In the genomic region with DNA sequence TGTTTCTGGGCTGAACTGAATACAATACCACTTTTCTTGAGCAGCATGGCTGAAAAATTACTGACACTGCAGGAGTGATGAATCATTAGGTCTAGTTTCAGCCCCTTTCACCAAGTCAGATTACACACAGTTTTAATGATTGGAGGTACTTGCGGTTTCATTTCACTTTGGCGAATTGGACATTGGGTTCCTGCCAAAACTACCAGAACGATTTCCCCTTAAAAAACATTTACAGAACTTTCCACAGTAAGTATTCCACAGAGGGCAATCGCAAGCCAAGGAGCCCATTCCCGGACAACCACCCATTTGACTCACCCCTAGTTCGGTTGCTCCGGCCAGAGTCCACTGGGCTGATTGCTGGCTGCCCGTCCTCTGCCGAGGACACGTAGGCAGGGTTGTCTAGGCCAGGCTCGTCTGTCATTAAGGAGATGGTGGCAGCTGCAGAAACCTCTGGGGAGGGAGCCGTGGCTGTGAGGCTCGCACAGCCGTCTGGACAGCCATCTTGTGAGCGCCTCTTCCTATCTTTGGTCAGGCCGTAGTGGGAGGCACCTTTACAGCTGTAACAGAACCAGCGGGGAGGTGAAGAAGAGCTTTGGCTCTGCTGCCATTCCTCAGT, we compare ENCODE assay signal across 1 cellular context.
TF ChIP-seq lines count a peak whose summit lies in the region.

No MANE protein-coding gene starts in this region.

TF ChIP-seq in HepG2, 621 proteins besides CTCF, POLR2A, EP300 and RAD21 (continued from another document and continues in another):
- TF ChIP-seq, protein P1, sequence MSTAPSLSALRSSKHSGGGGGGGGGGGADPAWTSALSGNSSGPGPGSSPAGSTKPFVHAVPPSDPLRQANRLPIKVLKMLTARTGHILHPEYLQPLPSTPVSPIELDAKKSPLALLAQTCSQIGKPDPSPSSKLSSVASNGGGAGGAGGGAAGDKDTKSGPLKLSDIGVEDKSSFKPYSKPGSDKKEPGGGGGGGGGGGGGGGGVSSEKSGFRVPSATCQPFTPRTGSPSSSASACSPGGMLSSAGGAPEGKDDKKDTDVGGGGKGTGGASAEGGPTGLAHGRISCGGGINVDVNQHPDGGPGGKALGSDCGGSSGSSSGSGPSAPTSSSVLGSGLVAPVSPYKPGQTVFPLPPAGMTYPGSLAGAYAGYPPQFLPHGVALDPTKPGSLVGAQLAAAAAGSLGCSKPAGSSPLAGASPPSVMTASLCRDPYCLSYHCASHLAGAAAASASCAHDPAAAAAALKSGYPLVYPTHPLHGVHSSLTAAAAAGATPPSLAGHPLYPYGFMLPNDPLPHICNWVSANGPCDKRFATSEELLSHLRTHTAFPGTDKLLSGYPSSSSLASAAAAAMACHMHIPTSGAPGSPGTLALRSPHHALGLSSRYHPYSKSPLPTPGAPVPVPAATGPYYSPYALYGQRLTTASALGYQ (CRISPR knock-in tag; IDR thresholded peaks at IDR 0.05) = no peak
- no peak for TF ChIP-seq ARNTL (CRISPR knock-in tag; IDR thresholded peaks at IDR 0.05)
- peak; percentile 32; the same call in 1 of the 2 replicates for TF ChIP-seq ERF (CRISPR knock-in tag; IDR thresholded peaks at IDR 0.05)
- no peak for TF ChIP-seq NFE2L1 (CRISPR knock-in tag; IDR thresholded peaks at IDR 0.05; ENCODE audit: borderline replicate concordance)
- TF ChIP-seq ZNF138 (CRISPR knock-in tag; IDR thresholded peaks at IDR 0.05; ENCODE audit: low read depth) = no peak
- peak; percentile 49; the same call in 1 of the 2 replicates for TF ChIP-seq ZNF629 (CRISPR knock-in tag; conservative IDR thresholded peaks at IDR 0.05)
- peak; percentile 52; the same call in 1 of the 2 replicates for TF ChIP-seq SALL1 (CRISPR knock-in tag; IDR thresholded peaks at IDR 0.05)
- TF ChIP-seq, protein P2, sequence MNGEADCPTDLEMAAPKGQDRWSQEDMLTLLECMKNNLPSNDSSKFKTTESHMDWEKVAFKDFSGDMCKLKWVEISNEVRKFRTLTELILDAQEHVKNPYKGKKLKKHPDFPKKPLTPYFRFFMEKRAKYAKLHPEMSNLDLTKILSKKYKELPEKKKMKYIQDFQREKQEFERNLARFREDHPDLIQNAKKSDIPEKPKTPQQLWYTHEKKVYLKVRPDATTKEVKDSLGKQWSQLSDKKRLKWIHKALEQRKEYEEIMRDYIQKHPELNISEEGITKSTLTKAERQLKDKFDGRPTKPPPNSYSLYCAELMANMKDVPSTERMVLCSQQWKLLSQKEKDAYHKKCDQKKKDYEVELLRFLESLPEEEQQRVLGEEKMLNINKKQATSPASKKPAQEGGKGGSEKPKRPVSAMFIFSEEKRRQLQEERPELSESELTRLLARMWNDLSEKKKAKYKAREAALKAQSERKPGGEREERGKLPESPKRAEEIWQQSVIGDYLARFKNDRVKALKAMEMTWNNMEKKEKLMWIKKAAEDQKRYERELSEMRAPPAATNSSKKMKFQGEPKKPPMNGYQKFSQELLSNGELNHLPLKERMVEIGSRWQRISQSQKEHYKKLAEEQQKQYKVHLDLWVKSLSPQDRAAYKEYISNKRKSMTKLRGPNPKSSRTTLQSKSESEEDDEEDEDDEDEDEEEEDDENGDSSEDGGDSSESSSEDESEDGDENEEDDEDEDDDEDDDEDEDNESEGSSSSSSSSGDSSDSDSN (CRISPR knock-in tag; IDR thresholded peaks at IDR 0.05) = peak; percentile 78
- TF ChIP-seq, protein P3, sequence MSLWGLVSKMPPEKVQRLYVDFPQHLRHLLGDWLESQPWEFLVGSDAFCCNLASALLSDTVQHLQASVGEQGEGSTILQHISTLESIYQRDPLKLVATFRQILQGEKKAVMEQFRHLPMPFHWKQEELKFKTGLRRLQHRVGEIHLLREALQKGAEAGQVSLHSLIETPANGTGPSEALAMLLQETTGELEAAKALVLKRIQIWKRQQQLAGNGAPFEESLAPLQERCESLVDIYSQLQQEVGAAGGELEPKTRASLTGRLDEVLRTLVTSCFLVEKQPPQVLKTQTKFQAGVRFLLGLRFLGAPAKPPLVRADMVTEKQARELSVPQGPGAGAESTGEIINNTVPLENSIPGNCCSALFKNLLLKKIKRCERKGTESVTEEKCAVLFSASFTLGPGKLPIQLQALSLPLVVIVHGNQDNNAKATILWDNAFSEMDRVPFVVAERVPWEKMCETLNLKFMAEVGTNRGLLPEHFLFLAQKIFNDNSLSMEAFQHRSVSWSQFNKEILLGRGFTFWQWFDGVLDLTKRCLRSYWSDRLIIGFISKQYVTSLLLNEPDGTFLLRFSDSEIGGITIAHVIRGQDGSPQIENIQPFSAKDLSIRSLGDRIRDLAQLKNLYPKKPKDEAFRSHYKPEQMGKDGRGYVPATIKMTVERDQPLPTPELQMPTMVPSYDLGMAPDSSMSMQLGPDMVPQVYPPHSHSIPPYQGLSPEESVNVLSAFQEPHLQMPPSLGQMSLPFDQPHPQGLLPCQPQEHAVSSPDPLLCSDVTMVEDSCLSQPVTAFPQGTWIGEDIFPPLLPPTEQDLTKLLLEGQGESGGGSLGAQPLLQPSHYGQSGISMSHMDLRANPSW (CRISPR knock-in tag; IDR thresholded peaks at IDR 0.05; ENCODE audit: borderline replicate concordance) = no peak
- no peak for TF ChIP-seq ZNF253 (CRISPR knock-in tag; IDR thresholded peaks at IDR 0.05; ENCODE audit: borderline replicate concordance)
- no peak for TF ChIP-seq ZNF7 (CRISPR knock-in tag; IDR thresholded peaks at IDR 0.05)
- TF ChIP-seq, protein P4, sequence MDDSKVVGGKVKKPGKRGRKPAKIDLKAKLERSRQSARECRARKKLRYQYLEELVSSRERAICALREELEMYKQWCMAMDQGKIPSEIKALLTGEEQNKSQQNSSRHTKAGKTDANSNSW (CRISPR knock-in tag; IDR thresholded peaks at IDR 0.05; ENCODE audit: borderline replicate concordance) = no peak
- TF ChIP-seq ZNF326 (CRISPR knock-in tag; IDR thresholded peaks at IDR 0.05; ENCODE audit: borderline replicate concordance) = no peak
- TF ChIP-seq NR2F6 (IDR thresholded peaks at IDR 0.05) = no peak
- TF ChIP-seq NR2F6 (CRISPR knock-in tag; IDR thresholded peaks at IDR 0.05) = peak; percentile 23; the same call in 1 of the 2 replicates
- TF ChIP-seq ZNF737 (CRISPR knock-in tag; IDR thresholded peaks at IDR 0.05; ENCODE audit: borderline replicate concordance) = no peak
- TF ChIP-seq TOE1 (CRISPR knock-in tag; IDR thresholded peaks at IDR 0.05) = no peak
- TF ChIP-seq, protein P5, sequence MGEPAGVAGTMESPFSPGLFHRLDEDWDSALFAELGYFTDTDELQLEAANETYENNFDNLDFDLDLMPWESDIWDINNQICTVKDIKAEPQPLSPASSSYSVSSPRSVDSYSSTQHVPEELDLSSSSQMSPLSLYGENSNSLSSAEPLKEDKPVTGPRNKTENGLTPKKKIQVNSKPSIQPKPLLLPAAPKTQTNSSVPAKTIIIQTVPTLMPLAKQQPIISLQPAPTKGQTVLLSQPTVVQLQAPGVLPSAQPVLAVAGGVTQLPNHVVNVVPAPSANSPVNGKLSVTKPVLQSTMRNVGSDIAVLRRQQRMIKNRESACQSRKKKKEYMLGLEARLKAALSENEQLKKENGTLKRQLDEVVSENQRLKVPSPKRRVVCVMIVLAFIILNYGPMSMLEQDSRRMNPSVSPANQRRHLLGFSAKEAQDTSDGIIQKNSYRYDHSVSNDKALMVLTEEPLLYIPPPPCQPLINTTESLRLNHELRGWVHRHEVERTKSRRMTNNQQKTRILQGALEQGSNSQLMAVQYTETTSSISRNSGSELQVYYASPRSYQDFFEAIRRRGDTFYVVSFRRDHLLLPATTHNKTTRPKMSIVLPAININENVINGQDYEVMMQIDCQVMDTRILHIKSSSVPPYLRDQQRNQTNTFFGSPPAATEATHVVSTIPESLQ (CRISPR knock-in tag; conservative IDR thresholded peaks at IDR 0.05) = no peak
- TF ChIP-seq KDM3A (CRISPR knock-in tag; IDR thresholded peaks at IDR 0.05; ENCODE audit: low read depth) = no peak
- peak; percentile 25; the same call in 1 of the 2 replicates for TF ChIP-seq ZNF777 (CRISPR knock-in tag; IDR thresholded peaks at IDR 0.05)
- TF ChIP-seq, protein P6, sequence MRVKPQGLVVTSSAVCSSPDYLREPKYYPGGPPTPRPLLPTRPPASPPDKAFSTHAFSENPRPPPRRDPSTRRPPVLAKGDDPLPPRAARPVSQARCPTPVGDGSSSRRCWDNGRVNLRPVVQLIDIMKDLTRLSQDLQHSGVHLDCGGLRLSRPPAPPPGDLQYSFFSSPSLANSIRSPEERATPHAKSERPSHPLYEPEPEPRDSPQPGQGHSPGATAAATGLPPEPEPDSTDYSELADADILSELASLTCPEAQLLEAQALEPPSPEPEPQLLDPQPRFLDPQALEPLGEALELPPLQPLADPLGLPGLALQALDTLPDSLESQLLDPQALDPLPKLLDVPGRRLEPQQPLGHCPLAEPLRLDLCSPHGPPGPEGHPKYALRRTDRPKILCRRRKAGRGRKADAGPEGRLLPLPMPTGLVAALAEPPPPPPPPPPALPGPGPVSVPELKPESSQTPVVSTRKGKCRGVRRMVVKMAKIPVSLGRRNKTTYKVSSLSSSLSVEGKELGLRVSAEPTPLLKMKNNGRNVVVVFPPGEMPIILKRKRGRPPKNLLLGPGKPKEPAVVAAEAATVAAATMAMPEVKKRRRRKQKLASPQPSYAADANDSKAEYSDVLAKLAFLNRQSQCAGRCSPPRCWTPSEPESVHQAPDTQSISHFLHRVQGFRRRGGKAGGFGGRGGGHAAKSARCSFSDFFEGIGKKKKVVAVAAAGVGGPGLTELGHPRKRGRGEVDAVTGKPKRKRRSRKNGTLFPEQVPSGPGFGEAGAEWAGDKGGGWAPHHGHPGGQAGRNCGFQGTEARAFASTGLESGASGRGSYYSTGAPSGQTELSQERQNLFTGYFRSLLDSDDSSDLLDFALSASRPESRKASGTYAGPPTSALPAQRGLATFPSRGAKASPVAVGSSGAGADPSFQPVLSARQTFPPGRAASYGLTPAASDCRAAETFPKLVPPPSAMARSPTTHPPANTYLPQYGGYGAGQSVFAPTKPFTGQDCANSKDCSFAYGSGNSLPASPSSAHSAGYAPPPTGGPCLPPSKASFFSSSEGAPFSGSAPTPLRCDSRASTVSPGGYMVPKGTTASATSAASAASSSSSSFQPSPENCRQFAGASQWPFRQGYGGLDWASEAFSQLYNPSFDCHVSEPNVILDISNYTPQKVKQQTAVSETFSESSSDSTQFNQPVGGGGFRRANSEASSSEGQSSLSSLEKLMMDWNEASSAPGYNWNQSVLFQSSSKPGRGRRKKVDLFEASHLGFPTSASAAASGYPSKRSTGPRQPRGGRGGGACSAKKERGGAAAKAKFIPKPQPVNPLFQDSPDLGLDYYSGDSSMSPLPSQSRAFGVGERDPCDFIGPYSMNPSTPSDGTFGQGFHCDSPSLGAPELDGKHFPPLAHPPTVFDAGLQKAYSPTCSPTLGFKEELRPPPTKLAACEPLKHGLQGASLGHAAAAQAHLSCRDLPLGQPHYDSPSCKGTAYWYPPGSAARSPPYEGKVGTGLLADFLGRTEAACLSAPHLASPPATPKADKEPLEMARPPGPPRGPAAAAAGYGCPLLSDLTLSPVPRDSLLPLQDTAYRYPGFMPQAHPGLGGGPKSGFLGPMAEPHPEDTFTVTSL (CRISPR knock-in tag; IDR thresholded peaks at IDR 0.05; ENCODE audit: borderline replicate concordance) = 0 out of 2 replicates have a peak, but pooled peaks have one; percentile 33
- no peak for TF ChIP-seq MBD4 (IDR thresholded peaks at IDR 0.05; ENCODE audit: borderline replicate concordance, low read length)
- 0 out of 2 replicates have a peak, but pooled peaks have one; percentile 34 for TF ChIP-seq BRD4 (CRISPR knock-in tag; IDR thresholded peaks at IDR 0.05)
- TF ChIP-seq ZNF367 (CRISPR knock-in tag; IDR thresholded peaks at IDR 0.05; ENCODE audit: borderline replicate concordance) = no peak
- TF ChIP-seq NONO (IDR thresholded peaks at IDR 0.05) = no peak
- 0 out of 2 replicates have a peak, but pooled peaks have one; percentile 36 for TF ChIP-seq NONO (CRISPR knock-in tag; conservative IDR thresholded peaks at IDR 0.05)
- no peak for TF ChIP-seq ZNF558 (CRISPR knock-in tag; IDR thresholded peaks at IDR 0.05; ENCODE audit: borderline replicate concordance)
- TF ChIP-seq MED1 (CRISPR knock-in tag; IDR thresholded peaks at IDR 0.05) = peak; percentile 30; the same call in 1 of the 2 replicates
- TF ChIP-seq, protein P7, sequence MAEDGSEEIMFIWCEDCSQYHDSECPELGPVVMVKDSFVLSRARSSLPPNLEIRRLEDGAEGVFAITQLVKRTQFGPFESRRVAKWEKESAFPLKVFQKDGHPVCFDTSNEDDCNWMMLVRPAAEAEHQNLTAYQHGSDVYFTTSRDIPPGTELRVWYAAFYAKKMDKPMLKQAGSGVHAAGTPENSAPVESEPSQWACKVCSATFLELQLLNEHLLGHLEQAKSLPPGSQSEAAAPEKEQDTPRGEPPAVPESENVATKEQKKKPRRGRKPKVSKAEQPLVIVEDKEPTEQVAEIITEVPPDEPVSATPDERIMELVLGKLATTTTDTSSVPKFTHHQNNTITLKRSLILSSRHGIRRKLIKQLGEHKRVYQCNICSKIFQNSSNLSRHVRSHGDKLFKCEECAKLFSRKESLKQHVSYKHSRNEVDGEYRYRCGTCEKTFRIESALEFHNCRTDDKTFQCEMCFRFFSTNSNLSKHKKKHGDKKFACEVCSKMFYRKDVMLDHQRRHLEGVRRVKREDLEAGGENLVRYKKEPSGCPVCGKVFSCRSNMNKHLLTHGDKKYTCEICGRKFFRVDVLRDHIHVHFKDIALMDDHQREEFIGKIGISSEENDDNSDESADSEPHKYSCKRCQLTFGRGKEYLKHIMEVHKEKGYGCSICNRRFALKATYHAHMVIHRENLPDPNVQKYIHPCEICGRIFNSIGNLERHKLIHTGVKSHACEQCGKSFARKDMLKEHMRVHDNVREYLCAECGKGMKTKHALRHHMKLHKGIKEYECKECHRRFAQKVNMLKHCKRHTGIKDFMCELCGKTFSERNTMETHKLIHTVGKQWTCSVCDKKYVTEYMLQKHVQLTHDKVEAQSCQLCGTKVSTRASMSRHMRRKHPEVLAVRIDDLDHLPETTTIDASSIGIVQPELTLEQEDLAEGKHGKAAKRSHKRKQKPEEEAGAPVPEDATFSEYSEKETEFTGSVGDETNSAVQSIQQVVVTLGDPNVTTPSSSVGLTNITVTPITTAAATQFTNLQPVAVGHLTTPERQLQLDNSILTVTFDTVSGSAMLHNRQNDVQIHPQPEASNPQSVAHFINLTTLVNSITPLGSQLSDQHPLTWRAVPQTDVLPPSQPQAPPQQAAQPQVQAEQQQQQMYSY (CRISPR knock-in tag; IDR thresholded peaks at IDR 0.05) = 0 out of 2 replicates have a peak, but pooled peaks have one; percentile 34
- no peak for TF ChIP-seq ZNF780A (CRISPR knock-in tag; IDR thresholded peaks at IDR 0.05)
- TF ChIP-seq AGO2 (optimal IDR thresholded peaks at IDR 0.05; ENCODE audit: low read depth, low read length) = no peak
- 0 out of 2 replicates have a peak, but pooled peaks have one; percentile 19 for TF ChIP-seq GATAD2A (CRISPR knock-in tag; IDR thresholded peaks at IDR 0.05)
- TF ChIP-seq, protein P8, sequence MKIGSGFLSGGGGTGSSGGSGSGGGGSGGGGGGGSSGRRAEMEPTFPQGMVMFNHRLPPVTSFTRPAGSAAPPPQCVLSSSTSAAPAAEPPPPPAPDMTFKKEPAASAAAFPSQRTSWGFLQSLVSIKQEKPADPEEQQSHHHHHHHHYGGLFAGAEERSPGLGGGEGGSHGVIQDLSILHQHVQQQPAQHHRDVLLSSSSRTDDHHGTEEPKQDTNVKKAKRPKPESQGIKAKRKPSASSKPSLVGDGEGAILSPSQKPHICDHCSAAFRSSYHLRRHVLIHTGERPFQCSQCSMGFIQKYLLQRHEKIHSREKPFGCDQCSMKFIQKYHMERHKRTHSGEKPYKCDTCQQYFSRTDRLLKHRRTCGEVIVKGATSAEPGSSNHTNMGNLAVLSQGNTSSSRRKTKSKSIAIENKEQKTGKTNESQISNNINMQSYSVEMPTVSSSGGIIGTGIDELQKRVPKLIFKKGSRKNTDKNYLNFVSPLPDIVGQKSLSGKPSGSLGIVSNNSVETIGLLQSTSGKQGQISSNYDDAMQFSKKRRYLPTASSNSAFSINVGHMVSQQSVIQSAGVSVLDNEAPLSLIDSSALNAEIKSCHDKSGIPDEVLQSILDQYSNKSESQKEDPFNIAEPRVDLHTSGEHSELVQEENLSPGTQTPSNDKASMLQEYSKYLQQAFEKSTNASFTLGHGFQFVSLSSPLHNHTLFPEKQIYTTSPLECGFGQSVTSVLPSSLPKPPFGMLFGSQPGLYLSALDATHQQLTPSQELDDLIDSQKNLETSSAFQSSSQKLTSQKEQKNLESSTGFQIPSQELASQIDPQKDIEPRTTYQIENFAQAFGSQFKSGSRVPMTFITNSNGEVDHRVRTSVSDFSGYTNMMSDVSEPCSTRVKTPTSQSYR (CRISPR knock-in tag; IDR thresholded peaks at IDR 0.05; ENCODE audit: borderline replicate concordance) = no peak
